Comparison of ENCODE assay signal across 25 cellular contexts in the genomic region with DNA sequence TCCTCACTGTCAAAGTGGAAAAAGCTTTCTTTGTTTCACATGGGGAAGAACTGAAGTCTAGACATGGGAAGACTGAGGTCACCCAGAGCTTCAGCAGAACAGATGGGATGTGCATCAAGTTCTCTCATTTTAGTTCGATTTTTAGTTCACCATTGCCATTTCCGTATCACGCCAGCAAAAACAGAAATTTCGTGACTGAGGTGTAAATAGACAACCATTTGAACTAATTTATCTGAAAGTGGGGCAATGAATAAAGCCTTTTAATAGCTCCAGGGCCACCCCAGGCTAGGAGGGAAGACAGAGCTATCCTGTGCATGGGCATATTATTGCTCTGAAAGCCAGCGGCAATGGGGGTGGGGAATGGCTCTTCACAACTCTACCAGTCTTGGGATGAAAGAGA.
"Had no signal": no experiment of that assay in that cellular context is flagged by ENCODE, and none has a peak within 500 bp of the region (broad histone marks: within the 10 kb centered on the region; RNA-seq: fewer than 3 reads in every experiment).

No MANE protein-coding gene starts in this region.

- DNase-seq: activated CD4-positive, alpha-beta memory T cell treated with anti-CD3 and anti-CD28 coated beads, Interleukin-2, amount 10 ng/mL, durations not matched to agents 7 days and 5 days; activated CD4-positive, alpha-beta T cell treated with anti-CD3 and anti-CD28 coated beads for 1 hour; activated CD4-positive, alpha-beta T cell treated with anti-CD3 and anti-CD28 coated beads for 4 hours; activated CD4-positive, alpha-beta T cell treated with anti-CD3 and anti-CD28 coated beads, Interleukin-2, amount 10 ng/mL, durations not matched to agents 7 days and 5 days; activated CD4-positive, alpha-beta T cell treated with anti-CD3 and anti-CD28 coated beads, Interleukin-2, amount 50 U/mL, for 4 hours; activated CD4-positive, CD25-positive, alpha-beta regulatory T cell; activated CD8-positive, alpha-beta memory T cell treated with anti-CD3 and anti-CD28 coated beads, Interleukin-2, amount 50 U/mL, for 48 hours; activated gamma-delta T cell; activated naive CD4-positive, alpha-beta T cell; activated naive CD4-positive, alpha-beta T cell treated with anti-CD3 and anti-CD28 coated beads, Interleukin-2, amount 10 ng/mL, durations not matched to agents 7 days and 5 days; activated naive CD8-positive, alpha-beta T cell treated with anti-CD3 and anti-CD28 coated beads, Interleukin-2, amount 10 ng/mL, durations not matched to agents 7 days and 5 days; activated T-cell treated with anti-CD3 and anti-CD28 coated beads for 4 hours; activated T-cell treated with anti-CD3 and anti-CD28 coated beads, Interleukin-2, amount 50 U/mL, for 24 hours; activated T-cell treated with anti-CD3 and anti-CD28 coated beads, Interleukin-2, amount 50 U/mL, for 72 hours; brain microvascular endothelial cell; cortex of kidney; dermis blood vessel endothelial cell; effector CD8-positive, alpha-beta T cell; esophagus squamous epithelium; glutamatergic neuron; heart left ventricle; T-helper 2 cell had no signal

- H3K36me3 ChIP-seq: ascending aorta, brain microvascular endothelial cell, esophagus squamous epithelium, heart left ventricle had no signal

- H3K27me3 ChIP-seq: ascending aorta, brain microvascular endothelial cell, heart left ventricle had no signal

- H3K4me3 ChIP-seq: ascending aorta, esophagus squamous epithelium, heart left ventricle had no signal

- ATAC-seq: activated naive CD4-positive, alpha-beta T cell treated with anti-CD3 and anti-CD28 coated beads, Interleukin-2, amount 50 U/mL, for 72 hours; activated T-cell treated with anti-CD3 and anti-CD28 coated beads, Interleukin-2, amount 50 U/mL, for 72 hours; heart left ventricle had no signal

- H3K4me1 ChIP-seq: ascending aorta, esophagus squamous epithelium, heart left ventricle had no signal

- H3K27ac ChIP-seq: ascending aorta, brain microvascular endothelial cell, epithelial cell of prostate, esophagus squamous epithelium, heart left ventricle had no signal

- H3K9me3 ChIP-seq: ascending aorta, esophagus squamous epithelium, heart left ventricle had no signal
